In the genomic region with DNA sequence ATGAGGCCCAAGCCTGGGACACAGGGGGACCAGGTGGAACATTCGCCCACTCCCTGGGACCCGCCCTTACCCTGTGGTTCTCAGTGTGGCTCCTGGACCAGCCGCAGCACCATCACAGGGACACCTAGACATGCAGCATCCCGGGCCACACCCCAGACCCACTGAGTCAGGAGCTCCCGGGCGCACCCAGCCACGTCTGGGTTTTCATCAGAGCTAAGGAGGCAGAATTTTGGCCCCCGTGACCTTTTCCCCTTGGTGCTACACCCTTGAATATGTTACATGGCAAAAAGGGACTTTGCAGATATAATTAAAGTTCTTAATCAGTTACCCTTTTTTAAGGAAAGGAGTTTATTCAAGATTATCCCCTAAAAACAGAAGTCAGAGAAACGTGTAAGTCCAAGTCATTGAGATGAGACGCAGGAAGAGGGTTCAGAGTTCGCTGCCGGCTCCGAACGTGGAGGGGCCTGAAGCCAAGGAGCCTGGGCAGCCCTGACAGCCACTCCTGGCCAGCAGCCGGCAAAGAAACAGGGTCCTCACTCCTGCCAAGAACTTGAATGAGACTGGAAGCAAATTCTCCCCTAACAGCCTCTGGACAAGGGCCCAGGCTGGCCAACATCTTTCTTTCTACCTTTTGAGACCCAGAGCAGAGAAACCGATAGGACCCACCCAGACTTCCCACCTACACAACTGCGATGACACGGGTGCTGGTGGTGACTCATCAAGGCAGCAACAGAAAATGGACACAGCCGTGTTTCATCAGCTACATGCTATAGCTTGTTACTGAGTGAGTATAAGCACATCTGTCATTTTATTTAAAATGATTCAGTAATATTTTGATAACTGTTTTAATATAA, we compare ENCODE assay signal across 8 cellular contexts. TPM values are rescaled to one million over a fixed set of nuclear protein-coding genes. Genes with fewer than 3 reads are reported as not detected.
DNase-seq lines count a peak whose midpoint lies in the region; ATAC-seq and TF ChIP-seq lines count a peak whose summit lies in the region.

No MANE protein-coding gene starts in this region.

- H3K4me3 ChIP-seq in epithelial cell of proximal tubule (ENCODE audit: low read depth, low read length): peak overlapping the region; percentile 55
- peak overlapping the region; percentile 64 for H3K4me3 ChIP-seq in rectal smooth muscle tissue (ENCODE audit: low read length)

- H3K4me1 ChIP-seq in rectal smooth muscle tissue (ENCODE audit: control insufficient read depth, insufficient read depth, low read length): no peaks in the 10 kb centered on the region

- ATAC-seq in GM21447 (IDR thresholded peaks at IDR 0.05; ENCODE audit: unreplicated experiment): no peak

- no peaks in the 10 kb centered on the region for H3K27me3 ChIP-seq in rectal smooth muscle tissue (ENCODE audit: control insufficient read depth, insufficient read depth, low read length)

- no peak overlapping the region for H3K27ac ChIP-seq in rectal smooth muscle tissue (ENCODE audit: low read depth, low read length)

- no peaks in the 10 kb centered on the region for H3K36me3 ChIP-seq in rectal smooth muscle tissue (ENCODE audit: control insufficient read depth, insufficient read depth, low read length)

- TF ChIP-seq CTCF in epithelial cell of proximal tubule (conservative IDR thresholded peaks at IDR 0.05; ENCODE audit: low read depth, low read length): no peak

- H3K9ac ChIP-seq in rectal smooth muscle tissue (ENCODE audit: low read length): no peak overlapping the region

- DNase-seq in stimulated activated naive CD4-positive, alpha-beta T cell treated with Interleukin-2 at 50 U/mL for 16 hours (lab: John Stamatoyannopoulos, UW): peak; percentile 49
- DNase-seq in stimulated activated naive CD4-positive, alpha-beta T cell (lab: John Stamatoyannopoulos, UW): no peak
- peak; percentile 25 for DNase-seq in activated CD4-positive, alpha-beta T cell treated with anti-CD3 and anti-CD28 coated beads, Interleukin-2, amount 50 U/mL, for 1 hour
- no peak for DNase-seq in epithelial cell of proximal tubule (ENCODE audit: low read depth)
- no peak for DNase-seq in DMS79 (lab: John Stamatoyannopoulos, UW)
- no peak for DNase-seq in Kasumi-1 (lab: John Stamatoyannopoulos, UW)

RNA-seq across cellular contexts. Expression of a gene that starts 25.3 kb away (rescaled TPM):
- total RNA-seq in epithelial cell of proximal tubule: 2.3 and 4.4 TPM in 2 replicates

Comparison
In these comparisons a context has a peak if more than half of its experiments do, and no peak if none do; other contexts are left out.
1. DNase-seq: peak in stimulated activated naive CD4-positive, alpha-beta T cell treated with Interleukin-2 at 50 U/mL for 16 hours (single experiment) and activated CD4-positive, alpha-beta T cell treated with anti-CD3 and anti-CD28 coated beads, Interleukin-2, amount 50 U/mL, for 1 hour (single experiment); none in stimulated activated naive CD4-positive, alpha-beta T cell (0 of 6), epithelial cell of proximal tubule (single experiment), DMS79 (single experiment) and Kasumi-1 (0 of 2).